Comparison of ENCODE assay signal across 1 cellular context in the genomic region with DNA sequence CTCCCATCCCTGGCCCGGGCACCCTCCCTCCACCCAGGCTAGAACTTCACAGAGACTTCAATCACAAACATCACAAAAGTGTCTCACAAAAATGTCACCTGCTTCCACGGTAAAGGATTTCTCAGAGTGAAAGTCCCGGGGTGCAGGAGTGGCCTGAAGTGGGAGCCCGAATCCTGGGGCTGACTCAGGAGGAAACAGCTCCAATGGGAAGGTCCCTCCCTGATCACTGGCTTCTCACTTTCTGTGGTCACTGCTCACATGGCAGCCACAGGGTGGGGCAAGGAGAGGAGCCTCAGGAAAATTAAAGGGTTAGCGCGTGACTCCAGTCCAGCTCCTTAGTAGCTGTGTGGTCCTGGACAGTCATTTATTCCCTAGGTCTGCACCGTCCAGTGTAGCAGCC.
TF ChIP-seq lines count a peak whose summit lies in the region.

No MANE protein-coding gene starts in this region.

TF ChIP-seq in SK-N-SH treated with all-trans-retinoic acid at 6 μM for 48 hours, 23 proteins besides CTCF, POLR2A, EP300 and RAD21 (continued from another document):
- no peak for TF ChIP-seq ISL1 (CRISPR knock-in tag; IDR thresholded peaks at IDR 0.05)
- TF ChIP-seq GLIS3 (CRISPR knock-in tag; IDR thresholded peaks at IDR 0.05): no peak
- no peak for TF ChIP-seq SNAI2 (CRISPR knock-in tag; IDR thresholded peaks at IDR 0.05)
- no peak for TF ChIP-seq ZNF565 (CRISPR knock-in tag; conservative IDR thresholded peaks at IDR 0.05; ENCODE audit: low read depth)
- no peak for TF ChIP-seq TOX (CRISPR knock-in tag; IDR thresholded peaks at IDR 0.05; ENCODE audit: borderline replicate concordance)
- TF ChIP-seq CSDC2 (CRISPR knock-in tag; IDR thresholded peaks at IDR 0.05): no peak
- TF ChIP-seq ZC3H10 (CRISPR knock-in tag; IDR thresholded peaks at IDR 0.05): no peak
- no peak for TF ChIP-seq TCF4 (CRISPR knock-in tag; IDR thresholded peaks at IDR 0.05; ENCODE audit: borderline replicate concordance)
